In the genomic region with DNA sequence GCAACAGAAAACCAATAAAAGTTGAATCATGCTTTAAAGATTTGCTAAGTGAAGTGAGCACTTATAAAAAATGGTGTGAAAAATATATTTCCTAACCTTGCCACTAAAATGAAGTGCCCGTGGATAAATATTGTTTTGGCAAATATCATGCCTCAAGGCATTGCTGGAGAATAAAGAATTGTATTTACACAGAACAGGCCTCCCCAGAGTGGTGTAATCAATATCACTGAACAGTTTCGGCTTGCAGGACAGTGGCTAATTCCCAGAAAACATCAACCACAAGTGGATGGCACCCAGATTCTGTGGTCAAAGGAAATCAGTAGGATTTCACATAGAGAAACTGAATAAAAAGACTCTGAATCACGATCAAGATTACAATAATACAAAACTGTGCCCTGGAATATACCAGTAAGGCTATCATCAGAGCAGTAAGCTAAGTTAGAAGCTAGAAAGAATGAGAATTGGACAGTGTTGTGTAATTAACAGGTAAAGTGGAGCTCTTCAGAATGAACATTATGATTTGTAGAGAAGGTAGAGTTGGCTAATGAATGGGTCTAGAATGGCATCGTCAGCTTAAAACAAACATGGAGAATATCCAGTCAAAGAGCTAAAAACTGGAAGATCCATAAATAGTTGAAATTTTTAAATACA, we compare ENCODE assay signal across 20 cellular contexts.
"Had no signal": no experiment of that assay in that cellular context is flagged by ENCODE, and none has a peak within 500 bp of the region (broad histone marks: within the 10 kb centered on the region; RNA-seq: fewer than 3 reads in every experiment).

No MANE protein-coding gene starts in this region.

- DNase-seq: activated CD4-positive, alpha-beta T cell treated with anti-CD3 and anti-CD28 coated beads, Interleukin-2, amount 50 U/mL, for 4 hours; activated CD4-positive, CD25-positive, alpha-beta regulatory T cell treated with anti-CD3 and anti-CD28 coated beads, Interleukin-2, amount 50 U/mL, for 72 hours; activated CD8-positive, alpha-beta memory T cell treated with anti-CD3 and anti-CD28 coated beads, Interleukin-2, amount 10 ng/mL, durations not matched to agents 7 days and 5 days; activated gamma-delta T cell treated with Interleukin-2 at 50 U/mL for 16 hours; activated naive CD8-positive, alpha-beta T cell treated with anti-CD3 and anti-CD28 coated beads for 36 hours; activated T-cell treated with anti-CD3 and anti-CD28 coated beads, Interleukin-2, amount 50 U/mL, for 24 hours; cerebellar nuclear complex; effector memory CD8-positive, alpha-beta T cell; kidney; mesendoderm; nephron progenitor cell; psoas muscle; stimulated activated CD4-positive, alpha-beta T cell treated with anti-CD3 and anti-CD28 coated beads, Interleukin-2, amount 100 ng/mL, for 24 hours; stimulated activated naive B cell treated with anti-CD40 and anti-IgM and Interleukin-4, amounts not matched to agents 10 μg/mL and 1 μg/mL and 100 μg/mL, for 72 hours; substantia nigra; trophoblast cell had no signal

- ATAC-seq: activated CD8-positive, alpha-beta memory T cell treated with anti-CD3 and anti-CD28 coated beads, Interleukin-2, amount 10 ng/mL, durations not matched to agents 7 days and 5 days; effector memory CD8-positive, alpha-beta T cell; psoas muscle; sciatic nerve; stimulated activated naive B cell treated with anti-CD40 and anti-IgM and Interleukin-4, amounts not matched to agents 10 μg/mL and 1 μg/mL and 100 μg/mL, for 72 hours had no signal

- H3K4me1 ChIP-seq: psoas muscle, spleen had no signal

- H3K4me3 ChIP-seq: hepatocyte, psoas muscle, spleen had no signal

- H3K9me3 ChIP-seq: psoas muscle had no signal

- H3K27me3 ChIP-seq: hepatocyte, spleen had no signal

- H3K27ac ChIP-seq: epithelial cell of prostate, hepatocyte, psoas muscle, spleen had no signal

- H3K36me3 ChIP-seq: spleen had no signal
